In the genomic region with DNA sequence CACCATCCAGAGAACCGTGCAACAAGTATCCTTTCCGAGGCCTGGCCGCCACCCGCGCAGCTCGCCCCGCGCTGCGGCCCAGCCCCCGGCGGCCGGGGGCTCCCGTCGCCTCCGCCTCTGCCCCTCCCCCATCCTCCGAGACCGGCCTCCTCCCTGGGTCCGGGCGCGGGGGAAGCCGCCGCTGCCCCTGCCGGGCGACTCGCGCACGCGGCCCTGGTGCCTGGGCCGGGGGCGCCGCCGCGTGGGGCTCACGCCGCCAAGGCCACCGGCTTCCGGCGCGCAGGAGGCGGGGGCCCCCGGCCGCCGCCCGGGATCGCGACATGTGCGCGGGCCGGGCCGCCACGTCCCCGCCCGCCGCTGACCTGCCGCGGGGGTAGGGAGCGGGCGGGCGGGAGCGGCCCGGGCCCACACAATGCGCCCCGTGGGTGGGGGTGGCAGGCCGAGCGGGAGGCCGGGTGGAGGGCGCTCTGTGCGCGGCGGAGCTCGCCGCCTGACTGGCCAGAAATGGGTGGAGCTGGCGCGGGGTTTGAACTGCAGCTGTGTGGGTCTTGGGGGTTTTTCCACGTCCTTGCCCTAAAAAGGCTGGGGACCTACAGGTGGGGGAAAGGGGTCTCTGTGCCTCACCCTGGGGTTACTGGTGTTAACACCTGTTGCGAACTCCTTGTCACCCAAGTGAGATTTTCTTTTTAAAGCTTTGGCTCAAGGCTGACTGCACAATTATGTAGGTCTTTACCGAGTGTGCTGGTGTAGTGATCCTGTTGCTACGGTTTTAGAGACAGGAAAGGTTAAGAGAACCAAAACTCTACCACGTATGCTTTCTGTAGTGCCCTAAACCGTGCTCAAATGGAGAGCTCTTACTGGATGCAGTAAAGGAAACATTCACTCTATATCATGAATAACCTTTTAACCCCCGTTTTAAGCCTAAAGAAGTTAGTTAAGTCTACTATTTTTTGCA, we compare ENCODE assay signal across 8 cellular contexts. TPM values are rescaled to one million over a fixed set of nuclear protein-coding genes. Genes with fewer than 3 reads are reported as not detected.
DNase-seq lines count a peak whose midpoint lies in the region; ATAC-seq and TF ChIP-seq lines count a peak whose summit lies in the region.

No MANE protein-coding gene starts in this region.

- H3K9me3 Mint-ChIP-seq in activated T-helper 17 cell treated with anti-CD3 and anti-CD28 coated beads, Interleukin-2, amount 50 U/mL, for 72 hours, result no peaks in the 10 kb centered on the region
- H3K9me3 Mint-ChIP-seq in neural crest cell, result no peaks in the 10 kb centered on the region

- H4K20me1 ChIP-seq in OCI-LY1 (ENCODE audit: insufficient read depth, low read length), result peaks cover 14% of the 10 kb centered on the region

- H3K4me1 Mint-ChIP-seq in activated T-helper 17 cell treated with anti-CD3 and anti-CD28 coated beads, Interleukin-2, amount 50 U/mL, for 72 hours, result peaks cover 17% of the 10 kb centered on the region
- peaks cover 60% of the 10 kb centered on the region for H3K4me1 Mint-ChIP-seq in neural crest cell

- H3K27ac Mint-ChIP-seq in activated T-helper 17 cell treated with anti-CD3 and anti-CD28 coated beads, Interleukin-2, amount 50 U/mL, for 72 hours, result peak overlapping the region; percentile 96
- H3K27ac Mint-ChIP-seq in neural crest cell (ENCODE audit: unreplicated experiment), result peak overlapping the region; percentile 99

- H3K27me3 Mint-ChIP-seq in activated T-helper 17 cell treated with anti-CD3 and anti-CD28 coated beads, Interleukin-2, amount 50 U/mL, for 72 hours, result no peaks in the 10 kb centered on the region
- no peaks in the 10 kb centered on the region for H3K27me3 Mint-ChIP-seq in neural crest cell (ENCODE audit: low read depth)

- H3F3A ChIP-seq in OCI-LY1 (ENCODE audit: insufficient read depth, low read length), result 0 out of 2 replicates have a peak, but pooled peaks cover 2% of the 10 kb centered on the region

- H3K36me3 Mint-ChIP-seq in activated T-helper 17 cell treated with anti-CD3 and anti-CD28 coated beads, Interleukin-2, amount 50 U/mL, for 72 hours (ENCODE audit: low read depth), result peaks cover 53% of the 10 kb centered on the region
- H3K36me3 Mint-ChIP-seq in neural crest cell (ENCODE audit: low read depth), result peaks cover 7% of the 10 kb centered on the region

- peak overlapping the region; percentile 81 for H3K27ac ChIP-seq in OCI-LY1 (ENCODE audit: low read depth, low read length, poor library complexity, severe bottlenecking)
- peak overlapping the region; percentile 62 for H3K27ac ChIP-seq in stomach smooth muscle (ENCODE audit: low read length)

- H3K79me2 ChIP-seq in OCI-LY1 (ENCODE audit: insufficient read depth, low read length), result peaks cover 54% of the 10 kb centered on the region

- H3K4me1 ChIP-seq in OCI-LY1 (ENCODE audit: insufficient read depth, low read length, severe bottlenecking), result peaks cover 48% of the 10 kb centered on the region
- peaks cover 3% of the 10 kb centered on the region for H3K4me1 ChIP-seq in stomach smooth muscle (ENCODE audit: control insufficient read depth, insufficient read depth, low read length)

- H3K27me3 ChIP-seq in OCI-LY1 (ENCODE audit: insufficient read depth, low read length), result no peaks in the 10 kb centered on the region
- H3K27me3 ChIP-seq in stomach smooth muscle (ENCODE audit: control insufficient read depth in 1 of 2, insufficient read depth in 2 of 2, low read length in 2 of 2), result no peaks in the 10 kb centered on the region

- H3K36me3 ChIP-seq in OCI-LY1 (ENCODE audit: insufficient read depth, low read length) (peaks cover 39% of the 10 kb centered on the region), stomach smooth muscle (ENCODE audit: control insufficient read depth in 2 of 2, insufficient read depth in 2 of 2, low read length in 2 of 2) (no peaks in the 10 kb centered on the region)

- no peak for TF ChIP-seq CTCF in OCI-LY1 (IDR thresholded peaks at IDR 0.05; ENCODE audit: low read length)
- no peak for TF ChIP-seq CTCF in fibroblast of the aortic adventitia (IDR thresholded peaks at IDR 0.05; ENCODE audit: insufficient read depth, low read length)
- no peak for TF ChIP-seq CTCF in neural crest cell (conservative IDR thresholded peaks at IDR 0.05)

- TF ChIP-seq POLR2A in GM15510 (IDR thresholded peaks at IDR 0.05; ENCODE audit: borderline replicate concordance, extremely low read depth, insufficient read length), result peak; percentile 49

- H3K9ac ChIP-seq in OCI-LY1 (ENCODE audit: low read length) (peak overlapping the region; percentile 72), stomach smooth muscle (ENCODE audit: low read length in 2 of 2) (peak overlapping the region; percentile 71 to 82)

- H3K9me3 ChIP-seq in OCI-LY1 (ENCODE audit: low read length) (no peaks in the 10 kb centered on the region), stomach smooth muscle (ENCODE audit: control insufficient read depth in 2 of 2, low read length in 2 of 2) (no peaks in the 10 kb centered on the region)

- no peaks in the 10 kb centered on the region for H3K9me2 ChIP-seq in OCI-LY1 (ENCODE audit: low read depth, low read length)

- H3K4me3 Mint-ChIP-seq in activated T-helper 17 cell treated with anti-CD3 and anti-CD28 coated beads, Interleukin-2, amount 50 U/mL, for 72 hours, result peak overlapping the region; percentile 96
- peak overlapping the region; percentile 99 for H3K4me3 Mint-ChIP-seq in neural crest cell

- ATAC-seq in HG02885 (IDR thresholded peaks at IDR 0.05; ENCODE audit: poor library complexity, unreplicated experiment), result peak; percentile 58
- peak; percentile 64 for ATAC-seq in activated T-helper 17 cell treated with anti-CD3 and anti-CD28 coated beads, Interleukin-2, amount 50 U/mL, for 72 hours (replicated peaks)

- H2AFZ ChIP-seq in OCI-LY1 (ENCODE audit: low read length), result no peak overlapping the region

- H3K4me3 ChIP-seq in OCI-LY1 (ENCODE audit: low read depth, low read length, poor library complexity, severe bottlenecking) (peak overlapping the region; percentile 72), fibroblast of the aortic adventitia (ENCODE audit: low read depth, low read length) (peak overlapping the region; percentile 84), stomach smooth muscle (ENCODE audit: low read length in 2 of 2) (peak overlapping the region; percentile 82 to 97)

- DNase-seq in A172 (ENCODE audit: low spot score) (peak; percentile 27), fibroblast of the aortic adventitia (ENCODE audit: low read depth) (no peak), neural crest cell (ENCODE audit: low read depth, low spot score) (peak; percentile 66)

- peak overlapping the region; percentile 82 for H3K4me2 ChIP-seq in OCI-LY1 (ENCODE audit: low read length)

RNA-seq across cellular contexts. Expression of a gene that starts 32.3 kb away (rescaled TPM):
- 207 and 347 TPM in 2 replicates for total RNA-seq in A172 (2014; rRNA removed; shearing (Covaris generic))
- 100 to 1,000 TPM in 1 of 2 donors, 10 to 100 TPM in 1; 61.7 to 117 TPM for total RNA-seq in activated T-helper 17 cell treated with anti-CD3 and anti-CD28 coated beads, Interleukin-2, amount 50 U/mL, for 72 hours
- total RNA-seq in fibroblast of the aortic adventitia (ENCODE audit: low replicate concordance) (253 and 1,825 TPM in 2 replicates), neural crest cell (172 and 176 TPM in 2 replicates)
